In genomic region chr15:82044373-82045178, GRCh38 we compare ENCODE assay signal across 8 cellular contexts. TPM values are rescaled to one million over a fixed set of nuclear protein-coding genes. Genes with fewer than 3 reads are reported as not detected.
A peak's percentile ranks its signal among the peaks of the same experiment; 100 is the strongest.
DNase-seq lines count a peak whose midpoint lies in the region; ATAC-seq and TF ChIP-seq lines count a peak whose summit lies in the region.

No MANE protein-coding gene starts in this region.

- 0% methylated on average over 2 of the region's 54 CpGs for WGBS in right lobe of liver (ENCODE audit: insufficient coverage, low coverage, low lambda C conversion rate, missing lambda C conversion rate)

- no peaks in the 10 kb centered on the region for H3K9me3 Mint-ChIP-seq in Calu3 (ENCODE audit: low read depth, unreplicated experiment)
- no peaks in the 10 kb centered on the region for H3K9me3 Mint-ChIP-seq in stimulated activated naive B cell treated with anti-CD40 and anti-IgM and Interleukin-4, amounts not matched to agents 10 μg/mL and 1 μg/mL and 100 μg/mL, for 72 hours

- intact Hi-C loops in Calu3 (cut with micrococcal nuclease; ENCODE audit: unreplicated experiment) = loop anchor here (5.0 kb wide), 1 partner anchor 562 kb away; no protein-coding TSS in a partner anchor
- intact Hi-C loops in right lobe of liver (cut with DNase I) = no loop called here

- H3K4me1 Mint-ChIP-seq in Calu3 (ENCODE audit: low read depth, unreplicated experiment) = peaks cover 21% of the 10 kb centered on the region
- H3K4me1 Mint-ChIP-seq in stimulated activated naive B cell treated with anti-CD40 and anti-IgM and Interleukin-4, amounts not matched to agents 10 μg/mL and 1 μg/mL and 100 μg/mL, for 72 hours = peaks cover 17 to 27% of the 10 kb centered on the region in 2 donors

- H3K36me3 Mint-ChIP-seq in Calu3 (ENCODE audit: insufficient read depth, unreplicated experiment) = peaks cover 32% of the 10 kb centered on the region
- H3K36me3 Mint-ChIP-seq in stimulated activated naive B cell treated with anti-CD40 and anti-IgM and Interleukin-4, amounts not matched to agents 10 μg/mL and 1 μg/mL and 100 μg/mL, for 72 hours = peaks cover 2 to 5% of the 10 kb centered on the region in 2 donors

- H3K36me3 ChIP-seq in HUES6 (ENCODE audit: control insufficient read depth, insufficient read depth, low read length) (no peaks in the 10 kb centered on the region), right lobe of liver (no peaks in the 10 kb centered on the region)

- H3K27ac Mint-ChIP-seq in Calu3 (ENCODE audit: unreplicated experiment) = no peak overlapping the region
- peak overlapping the region; percentile 51 for H3K27ac Mint-ChIP-seq in stimulated activated naive B cell treated with anti-CD40 and anti-IgM and Interleukin-4, amounts not matched to agents 10 μg/mL and 1 μg/mL and 100 μg/mL, for 72 hours

- TF ChIP-seq POLR2A in right lobe of liver (IDR thresholded peaks at IDR 0.05) = no peak

- no TSS peak for BruUV-seq in Calu3 (replicated peaks; lab: Mats Ljungman, UMichigan)

- peaks cover 31% of the 10 kb centered on the region for H3K27me3 Mint-ChIP-seq in Calu3 (ENCODE audit: unreplicated experiment)
- peaks cover 33 to 36% of the 10 kb centered on the region in 2 donors for H3K27me3 Mint-ChIP-seq in stimulated activated naive B cell treated with anti-CD40 and anti-IgM and Interleukin-4, amounts not matched to agents 10 μg/mL and 1 μg/mL and 100 μg/mL, for 72 hours

- H3K27me3 ChIP-seq in HUES6 (ENCODE audit: control insufficient read depth, insufficient read depth, low read length) (peaks cover 45% of the 10 kb centered on the region), right lobe of liver (peaks cover 0 to 11% of the 10 kb centered on the region in 2 donors)

- peak overlapping the region; percentile 92 for H3K4me3 ChIP-seq in HUES6 (ENCODE audit: low read depth, low read length)
- H3K4me3 ChIP-seq in right lobe of liver = peak overlapping the region; percentile 71 to 84 (median 75)

- peak overlapping the region; percentile 92 for H3K4me3 Mint-ChIP-seq in Calu3 (ENCODE audit: low read depth, unreplicated experiment)
- peak overlapping the region; percentile 81 to 94 for H3K4me3 Mint-ChIP-seq in stimulated activated naive B cell treated with anti-CD40 and anti-IgM and Interleukin-4, amounts not matched to agents 10 μg/mL and 1 μg/mL and 100 μg/mL, for 72 hours

- CTCF ChIA-PET in Calu3 (lab: Charles Lee) = no interaction called here

- peaks cover 23% of the 10 kb centered on the region for H3K4me1 ChIP-seq in HUES6 (ENCODE audit: control insufficient read depth, insufficient read depth, low read length)
- H3K4me1 ChIP-seq in right lobe of liver = peaks cover 0 to 11% (median 0%) of the 10 kb centered on the region in 4 donors

- H3K9me3 ChIP-seq in HUES6 (ENCODE audit: control insufficient read depth, insufficient read depth, low read depth, low read length) (no peaks in the 10 kb centered on the region), right lobe of liver (no peaks in the 10 kb centered on the region)

- DNase-seq in Calu3 = no peak
- DNase-seq in dermis blood vessel endothelial cell = peak; percentile 76
- DNase-seq in right lobe of liver = peak in 2 of 3 donors; percentile 41 to 51
- DNase-seq in stimulated activated naive B cell treated with anti-CD40 and anti-IgM and Interleukin-4, amounts not matched to agents 10 μg/mL and 1 μg/mL and 100 μg/mL, for 72 hours = no peak

- H3K9ac ChIP-seq in HUES6 (ENCODE audit: low read length) = peak overlapping the region; percentile 72

- TF ChIP-seq CTCF in Calu3 (IDR thresholded peaks at IDR 0.05; ENCODE audit: unreplicated experiment) = no peak
- TF ChIP-seq CTCF in VCaP (conservative IDR thresholded peaks at IDR 0.05) = no peak
- no peak for TF ChIP-seq CTCF in right lobe of liver (IDR thresholded peaks at IDR 0.05)

- ATAC-seq in right lobe of liver (no peak), GM19023 (IDR thresholded peaks at IDR 0.05; ENCODE audit: unreplicated experiment) (no peak), HG03025 (IDR thresholded peaks at IDR 0.05; ENCODE audit: low FRiP score, unreplicated experiment) (no peak)
- ATAC-seq in stimulated activated naive B cell treated with anti-CD40 and anti-IgM and Interleukin-4, amounts not matched to agents 10 μg/mL and 1 μg/mL and 100 μg/mL, for 72 hours (replicated peaks) = no peak

- H3K27ac ChIP-seq in HUES6 (ENCODE audit: low read depth, low read length) (no peak overlapping the region), VCaP (peak overlapping the region; percentile 100), right lobe of liver (peak overlapping the region in 1 of 3 donors; percentile 31)

RNA-seq across cellular contexts. Expression of gene MEX3B, which starts 1.2 kb away (rescaled TPM):
- 1.7 and 2.0 TPM in 2 replicates for total RNA-seq in Calu3 (2022)
- 9.7 and 11.6 TPM in 2 replicates for total RNA-seq in dermis blood vessel endothelial cell
- total RNA-seq in right lobe of liver = 1 to 10 TPM in 3 of 6 experiments, under 1 TPM in 3; 0.39 to 1.7 (median 0.84) TPM

Comparison
In these comparisons a context has a peak if more than half of its experiments do, and no peak if none do; other contexts are left out.
1. DNase-seq: peak in dermis blood vessel endothelial cell (single experiment) and right lobe of liver (2 of 3); none in Calu3 (single experiment) and stimulated activated naive B cell treated with anti-CD40 and anti-IgM and Interleukin-4, amounts not matched to agents 10 μg/mL and 1 μg/mL and 100 μg/mL, for 72 hours (single experiment).